In the genomic region with DNA sequence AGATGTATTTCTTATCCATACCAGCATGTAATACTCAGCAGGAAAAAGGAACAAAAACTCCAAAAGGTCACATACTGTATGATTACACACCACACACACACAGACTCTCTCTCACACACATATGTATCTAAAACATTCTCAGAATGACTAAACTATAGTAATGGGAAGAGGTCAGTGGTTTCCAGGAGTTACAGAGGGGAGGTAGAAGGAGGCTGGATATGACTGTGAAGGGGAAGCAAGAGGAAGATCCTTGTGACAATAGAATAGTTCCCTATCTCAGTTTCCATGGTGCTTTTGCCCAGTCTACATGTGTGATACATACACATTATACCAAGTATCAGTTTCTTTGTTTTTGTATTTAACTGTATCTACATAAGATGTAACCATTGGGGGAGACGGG, we compare ENCODE assay signal across 19 cellular contexts.
DNase-seq lines count a peak whose midpoint lies in the region; ATAC-seq and TF ChIP-seq lines count a peak whose summit lies in the region.
"Had no signal": no experiment of that assay in that cellular context is flagged by ENCODE, and none has a peak within 500 bp of the region (broad histone marks: within the 10 kb centered on the region; RNA-seq: fewer than 3 reads in every experiment).

No MANE protein-coding gene starts in this region.

- H3K27ac Mint-ChIP-seq in activated CD8-positive, alpha-beta memory T cell treated with anti-CD3 and anti-CD28 coated beads, Interleukin-2, amount 10 ng/mL, durations not matched to agents 7 days and 5 days, result no peak overlapping the region
- H3K27ac Mint-ChIP-seq in activated T-helper 17 cell treated with anti-CD3 and anti-CD28 coated beads, Interleukin-2, amount 50 U/mL, for 72 hours, result no peak overlapping the region
- H3K27ac Mint-ChIP-seq in CD14-positive monocyte, result no peak overlapping the region
- H3K27ac Mint-ChIP-seq: activated CD8-positive, alpha-beta T cell treated with anti-CD3 and anti-CD28 coated beads, Interleukin-2, amount 10 ng/mL, durations not matched to agents 7 days and 5 days; activated T-helper 2 cell treated with anti-CD3 and anti-CD28 coated beads, Interferon-gamma antibody, Interleukin-2, Interleukin-4, amounts not matched to agents 10 μg/mL and 5 μg/mL and 100 μg/mL, durations not matched to agents 14 hours and 24 hours and 36 hours; IgD-negative memory B cell; stimulated activated memory B cell treated with anti-CD40 and anti-IgM and Interleukin-4, amounts not matched to agents 10 μg/mL and 1 μg/mL and 100 μg/mL, for 72 hours; WTC11 had no signal

- CTCF ChIA-PET in activated CD8-positive, alpha-beta memory T cell treated with anti-CD3 and anti-CD28 coated beads, Interleukin-2, amount 10 ng/mL, durations not matched to agents 7 days and 5 days (lab: Charles Lee), result no interaction called here

- H3K9me3 Mint-ChIP-seq in activated CD8-positive, alpha-beta memory T cell treated with anti-CD3 and anti-CD28 coated beads, Interleukin-2, amount 10 ng/mL, durations not matched to agents 7 days and 5 days (ENCODE audit: low read depth), result no peaks in the 10 kb centered on the region
- H3K9me3 Mint-ChIP-seq in activated T-helper 17 cell treated with anti-CD3 and anti-CD28 coated beads, Interleukin-2, amount 50 U/mL, for 72 hours, result no peaks in the 10 kb centered on the region
- peaks cover 0 to 8% (median 4%) of the 10 kb centered on the region in 7 donors for H3K9me3 Mint-ChIP-seq in CD14-positive monocyte
- H3K9me3 Mint-ChIP-seq: stimulated activated memory B cell treated with anti-CD40 and anti-IgM and Interleukin-4, amounts not matched to agents 10 μg/mL and 1 μg/mL and 100 μg/mL, for 72 hours had no signal

- H3K4me1 Mint-ChIP-seq in activated CD8-positive, alpha-beta memory T cell treated with anti-CD3 and anti-CD28 coated beads, Interleukin-2, amount 10 ng/mL, durations not matched to agents 7 days and 5 days, result peaks cover 4% of the 10 kb centered on the region
- H3K4me1 Mint-ChIP-seq in activated T-helper 17 cell treated with anti-CD3 and anti-CD28 coated beads, Interleukin-2, amount 50 U/mL, for 72 hours, result no peaks in the 10 kb centered on the region
- H3K4me1 Mint-ChIP-seq in CD14-positive monocyte, result peaks cover 2% of the 10 kb centered on the region
- H3K4me1 Mint-ChIP-seq: stimulated activated memory B cell treated with anti-CD40 and anti-IgM and Interleukin-4, amounts not matched to agents 10 μg/mL and 1 μg/mL and 100 μg/mL, for 72 hours had no signal

- peak; percentile 47 for ATAC-seq in activated CD8-positive, alpha-beta memory T cell treated with anti-CD3 and anti-CD28 coated beads, Interleukin-2, amount 10 ng/mL, durations not matched to agents 7 days and 5 days
- peak; percentile 49 for ATAC-seq in GM21737 (IDR thresholded peaks at IDR 0.05; ENCODE audit: unreplicated experiment)
- ATAC-seq in HG03108 (IDR thresholded peaks at IDR 0.05; ENCODE audit: unreplicated experiment), result peak; percentile 56
- peak; percentile 65 for ATAC-seq in activated T-helper 17 cell treated with anti-CD3 and anti-CD28 coated beads, Interleukin-2, amount 50 U/mL, for 72 hours (replicated peaks)
- no peak for ATAC-seq in stimulated activated naive CD8-positive, alpha-beta T cell treated with anti-CD3 and anti-CD28 coated beads, Interleukin-15, Interleukin-2, amounts not matched to agents 100 U/mL and 50 U/mL, for 24 hours
- ATAC-seq: activated CD8-positive, alpha-beta T cell treated with anti-CD3 and anti-CD28 coated beads, Interleukin-2, amount 10 ng/mL, durations not matched to agents 7 days and 5 days; stimulated activated memory B cell treated with anti-CD40 and anti-IgM and Interleukin-4, amounts not matched to agents 10 μg/mL and 1 μg/mL and 100 μg/mL, for 72 hours; WTC11 had no signal

- no peak for DNase-seq in activated CD8-positive, alpha-beta memory T cell treated with anti-CD3 and anti-CD28 coated beads, Interleukin-2, amount 10 ng/mL, durations not matched to agents 7 days and 5 days
- DNase-seq in activated CD8-positive, alpha-beta memory T cell treated with anti-CD3 and anti-CD28 coated beads for 24 hours, result no peak
- DNase-seq in SIG-M5 treated with dmso at 0.1 percent for 504 hours (lab: John Stamatoyannopoulos, UW; ENCODE audit: unreplicated experiment), result no peak
- DNase-seq in CD14-positive monocyte (ENCODE audit: low spot score), result no peak
- no peak for DNase-seq in stimulated activated naive CD8-positive, alpha-beta T cell treated with anti-CD3 and anti-CD28 coated beads, Interleukin-15, Interleukin-2, amounts not matched to agents 100 U/mL and 50 U/mL, for 24 hours
- DNase-seq: activated CD8-positive, alpha-beta T cell treated with anti-CD3 and anti-CD28 coated beads, Interleukin-2, amount 10 ng/mL, durations not matched to agents 7 days and 5 days; C1 segment of cervical spinal cord; erythroblast; NCI-H2081; NCI-H510A; retina; T-helper 1 cell had no signal

- TF ChIP-seq CTCF in CD14-positive monocyte (IDR thresholded peaks at IDR 0.05), result no peak

- H3K4me3 Mint-ChIP-seq in activated CD8-positive, alpha-beta memory T cell treated with anti-CD3 and anti-CD28 coated beads, Interleukin-2, amount 10 ng/mL, durations not matched to agents 7 days and 5 days, result no peak overlapping the region
- H3K4me3 Mint-ChIP-seq in activated T-helper 17 cell treated with anti-CD3 and anti-CD28 coated beads, Interleukin-2, amount 50 U/mL, for 72 hours, result no peak overlapping the region
- H3K4me3 Mint-ChIP-seq in CD14-positive monocyte, result no peak overlapping the region
- H3K4me3 Mint-ChIP-seq: activated CD8-positive, alpha-beta T cell treated with anti-CD3 and anti-CD28 coated beads, Interleukin-2, amount 10 ng/mL, durations not matched to agents 7 days and 5 days; IgD-negative memory B cell; stimulated activated memory B cell treated with anti-CD40 and anti-IgM and Interleukin-4, amounts not matched to agents 10 μg/mL and 1 μg/mL and 100 μg/mL, for 72 hours; WTC11 had no signal

- intact Hi-C loops in CD14-positive monocyte (cut with micrococcal nuclease), result no loop called here

- no peaks in the 10 kb centered on the region for H3K36me3 Mint-ChIP-seq in activated CD8-positive, alpha-beta memory T cell treated with anti-CD3 and anti-CD28 coated beads, Interleukin-2, amount 10 ng/mL, durations not matched to agents 7 days and 5 days
- H3K36me3 Mint-ChIP-seq in activated T-helper 17 cell treated with anti-CD3 and anti-CD28 coated beads, Interleukin-2, amount 50 U/mL, for 72 hours (ENCODE audit: low read depth), result no peaks in the 10 kb centered on the region
- H3K36me3 Mint-ChIP-seq in CD14-positive monocyte, result no peaks in the 10 kb centered on the region
- H3K36me3 Mint-ChIP-seq: stimulated activated memory B cell treated with anti-CD40 and anti-IgM and Interleukin-4, amounts not matched to agents 10 μg/mL and 1 μg/mL and 100 μg/mL, for 72 hours had no signal

- peaks cover 3% of the 10 kb centered on the region for H3K27me3 Mint-ChIP-seq in activated CD8-positive, alpha-beta memory T cell treated with anti-CD3 and anti-CD28 coated beads, Interleukin-2, amount 10 ng/mL, durations not matched to agents 7 days and 5 days
- no peaks in the 10 kb centered on the region for H3K27me3 Mint-ChIP-seq in activated T-helper 17 cell treated with anti-CD3 and anti-CD28 coated beads, Interleukin-2, amount 50 U/mL, for 72 hours
- peaks cover 0 to 2% (median 0%) of the 10 kb centered on the region in 3 donors for H3K27me3 Mint-ChIP-seq in CD14-positive monocyte (ENCODE audit: low read depth in 3 of 3)
- H3K27me3 Mint-ChIP-seq: IgD-negative memory B cell; stimulated activated memory B cell treated with anti-CD40 and anti-IgM and Interleukin-4, amounts not matched to agents 10 μg/mL and 1 μg/mL and 100 μg/mL, for 72 hours had no signal
